1 cellular context compared by ENCODE assay signal in genomic region chr2:9232166-9232479, GRCh38.
TF ChIP-seq lines count a peak whose summit lies in the region.

No MANE protein-coding gene starts in this region.

TF ChIP-seq in IMR-90, 13 proteins besides CTCF, POLR2A, EP300 and RAD21:
- no peak for TF ChIP-seq USF2 (IDR thresholded peaks at IDR 0.05; ENCODE audit: low read depth, low read length)
- TF ChIP-seq, protein P1, sequence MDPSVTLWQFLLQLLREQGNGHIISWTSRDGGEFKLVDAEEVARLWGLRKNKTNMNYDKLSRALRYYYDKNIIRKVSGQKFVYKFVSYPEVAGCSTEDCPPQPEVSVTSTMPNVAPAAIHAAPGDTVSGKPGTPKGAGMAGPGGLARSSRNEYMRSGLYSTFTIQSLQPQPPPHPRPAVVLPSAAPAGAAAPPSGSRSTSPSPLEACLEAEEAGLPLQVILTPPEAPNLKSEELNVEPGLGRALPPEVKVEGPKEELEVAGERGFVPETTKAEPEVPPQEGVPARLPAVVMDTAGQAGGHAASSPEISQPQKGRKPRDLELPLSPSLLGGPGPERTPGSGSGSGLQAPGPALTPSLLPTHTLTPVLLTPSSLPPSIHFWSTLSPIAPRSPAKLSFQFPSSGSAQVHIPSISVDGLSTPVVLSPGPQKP (IDR thresholded peaks at IDR 0.05; ENCODE audit: borderline replicate concordance, low read depth, low read length) = no peak
- TF ChIP-seq RFX5 (IDR thresholded peaks at IDR 0.05; ENCODE audit: low read depth, low read length) = no peak
- no peak for TF ChIP-seq BHLHE40 (IDR thresholded peaks at IDR 0.05; ENCODE audit: low read depth, low read length)
- TF ChIP-seq FOS (IDR thresholded peaks at IDR 0.05; ENCODE audit: low read depth, low read length) = no peak
- TF ChIP-seq MAFK (IDR thresholded peaks at IDR 0.05; ENCODE audit: low read depth, low read length) = no peak
- no peak for TF ChIP-seq MAZ (IDR thresholded peaks at IDR 0.05; ENCODE audit: borderline replicate concordance, low read depth, low read length)
- no peak for TF ChIP-seq CHD1 (IDR thresholded peaks at IDR 0.05; ENCODE audit: low read depth, low read length)
- TF ChIP-seq RCOR1 (IDR thresholded peaks at IDR 0.05; ENCODE audit: insufficient replicate concordance, low read length) = no peak
- TF ChIP-seq SMC3 (IDR thresholded peaks at IDR 0.05; ENCODE audit: low read depth, low read length) = no peak
- TF ChIP-seq CEBPB (IDR thresholded peaks at IDR 0.05; ENCODE audit: low read depth, low read length) = no peak
- TF ChIP-seq NFE2L2 (IDR thresholded peaks at IDR 0.05; ENCODE audit: low read depth, low read length) = no peak
- no peak for TF ChIP-seq MXI1 (IDR thresholded peaks at IDR 0.05; ENCODE audit: borderline replicate concordance, low read depth, low read length)
TF ChIP-seq in IMR-90: peak in this region for 0.
